Comparison of ENCODE assay signal across 1 cellular context in genomic region chr19:17420267-17420924, GRCh38.
TF ChIP-seq lines count a peak whose summit lies in the region.

No MANE protein-coding gene starts in this region.

TF ChIP-seq in HepG2, 621 proteins besides CTCF, POLR2A, EP300 and RAD21 (continued from another document):
- TF ChIP-seq, protein P1, sequence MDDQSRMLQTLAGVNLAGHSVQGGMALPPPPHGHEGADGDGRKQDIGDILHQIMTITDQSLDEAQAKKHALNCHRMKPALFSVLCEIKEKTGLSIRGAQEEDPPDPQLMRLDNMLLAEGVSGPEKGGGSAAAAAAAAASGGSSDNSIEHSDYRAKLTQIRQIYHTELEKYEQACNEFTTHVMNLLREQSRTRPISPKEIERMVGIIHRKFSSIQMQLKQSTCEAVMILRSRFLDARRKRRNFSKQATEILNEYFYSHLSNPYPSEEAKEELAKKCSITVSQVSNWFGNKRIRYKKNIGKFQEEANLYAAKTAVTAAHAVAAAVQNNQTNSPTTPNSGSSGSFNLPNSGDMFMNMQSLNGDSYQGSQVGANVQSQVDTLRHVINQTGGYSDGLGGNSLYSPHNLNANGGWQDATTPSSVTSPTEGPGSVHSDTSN (CRISPR knock-in tag; IDR thresholded peaks at IDR 0.05; ENCODE audit: borderline replicate concordance), result no peak
- TF ChIP-seq KDM3A (CRISPR knock-in tag; IDR thresholded peaks at IDR 0.05; ENCODE audit: low read depth), result peak; percentile 12; the same call in 1 of the 2 replicates
- TF ChIP-seq FOXC1 (CRISPR knock-in tag; IDR thresholded peaks at IDR 0.05; ENCODE audit: borderline replicate concordance), result peak; percentile 11; the same call in 1 of the 2 replicates
- no peak for TF ChIP-seq ZNF468 (CRISPR knock-in tag; IDR thresholded peaks at IDR 0.05)
- TF ChIP-seq ZNF556 (CRISPR knock-in tag; IDR thresholded peaks at IDR 0.05; ENCODE audit: borderline replicate concordance), result 0 out of 2 replicates have a peak, but pooled peaks have one; percentile 5
- TF ChIP-seq, protein P2, sequence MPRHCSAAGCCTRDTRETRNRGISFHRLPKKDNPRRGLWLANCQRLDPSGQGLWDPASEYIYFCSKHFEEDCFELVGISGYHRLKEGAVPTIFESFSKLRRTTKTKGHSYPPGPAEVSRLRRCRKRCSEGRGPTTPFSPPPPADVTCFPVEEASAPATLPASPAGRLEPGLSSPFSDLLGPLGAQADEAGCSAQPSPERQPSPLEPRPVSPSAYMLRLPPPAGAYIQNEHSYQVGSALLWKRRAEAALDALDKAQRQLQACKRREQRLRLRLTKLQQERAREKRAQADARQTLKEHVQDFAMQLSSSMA (CRISPR knock-in tag; IDR thresholded peaks at IDR 0.05), result peak; percentile 77; the same call in 1 of the 2 replicates
- TF ChIP-seq, protein P3, sequence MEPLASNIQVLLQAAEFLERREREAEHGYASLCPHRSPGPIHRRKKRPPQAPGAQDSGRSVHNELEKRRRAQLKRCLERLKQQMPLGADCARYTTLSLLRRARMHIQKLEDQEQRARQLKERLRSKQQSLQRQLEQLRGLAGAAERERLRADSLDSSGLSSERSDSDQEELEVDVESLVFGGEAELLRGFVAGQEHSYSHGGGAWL (CRISPR knock-in tag; IDR thresholded peaks at IDR 0.05), result 0 out of 2 replicates have a peak, but pooled peaks have one; percentile 5
- TF ChIP-seq IRX3 (CRISPR knock-in tag; IDR thresholded peaks at IDR 0.05; ENCODE audit: borderline replicate concordance, low read depth), result 0 out of 2 replicates have a peak, but pooled peaks have one; percentile 56
